ENCODE assay signal across 2 cellular contexts in the genomic region with DNA sequence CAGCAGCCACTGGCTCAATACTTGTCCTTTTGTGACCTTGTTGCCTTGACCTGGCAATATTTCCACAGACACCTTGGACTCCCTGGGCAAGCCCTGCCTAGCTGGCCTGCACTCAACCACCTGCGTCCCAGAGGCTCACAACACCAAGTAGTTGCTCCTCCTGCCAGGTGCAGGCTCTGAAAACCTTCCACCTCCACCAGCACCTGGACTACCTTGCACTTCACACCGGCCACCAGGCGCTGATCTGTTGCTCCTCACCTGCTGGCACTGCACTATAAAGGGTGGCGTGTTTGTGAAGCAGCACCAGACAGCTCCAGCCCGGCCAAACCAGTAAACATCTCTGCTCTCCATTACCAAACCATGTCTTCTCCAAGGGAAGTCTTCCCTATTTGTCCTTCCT.
TF ChIP-seq lines count a peak whose summit lies in the region.

No MANE protein-coding gene starts in this region.

TF ChIP-seq in GM23338, 12 proteins besides CTCF, POLR2A, EP300 and RAD21:
- TF ChIP-seq, protein P1, sequence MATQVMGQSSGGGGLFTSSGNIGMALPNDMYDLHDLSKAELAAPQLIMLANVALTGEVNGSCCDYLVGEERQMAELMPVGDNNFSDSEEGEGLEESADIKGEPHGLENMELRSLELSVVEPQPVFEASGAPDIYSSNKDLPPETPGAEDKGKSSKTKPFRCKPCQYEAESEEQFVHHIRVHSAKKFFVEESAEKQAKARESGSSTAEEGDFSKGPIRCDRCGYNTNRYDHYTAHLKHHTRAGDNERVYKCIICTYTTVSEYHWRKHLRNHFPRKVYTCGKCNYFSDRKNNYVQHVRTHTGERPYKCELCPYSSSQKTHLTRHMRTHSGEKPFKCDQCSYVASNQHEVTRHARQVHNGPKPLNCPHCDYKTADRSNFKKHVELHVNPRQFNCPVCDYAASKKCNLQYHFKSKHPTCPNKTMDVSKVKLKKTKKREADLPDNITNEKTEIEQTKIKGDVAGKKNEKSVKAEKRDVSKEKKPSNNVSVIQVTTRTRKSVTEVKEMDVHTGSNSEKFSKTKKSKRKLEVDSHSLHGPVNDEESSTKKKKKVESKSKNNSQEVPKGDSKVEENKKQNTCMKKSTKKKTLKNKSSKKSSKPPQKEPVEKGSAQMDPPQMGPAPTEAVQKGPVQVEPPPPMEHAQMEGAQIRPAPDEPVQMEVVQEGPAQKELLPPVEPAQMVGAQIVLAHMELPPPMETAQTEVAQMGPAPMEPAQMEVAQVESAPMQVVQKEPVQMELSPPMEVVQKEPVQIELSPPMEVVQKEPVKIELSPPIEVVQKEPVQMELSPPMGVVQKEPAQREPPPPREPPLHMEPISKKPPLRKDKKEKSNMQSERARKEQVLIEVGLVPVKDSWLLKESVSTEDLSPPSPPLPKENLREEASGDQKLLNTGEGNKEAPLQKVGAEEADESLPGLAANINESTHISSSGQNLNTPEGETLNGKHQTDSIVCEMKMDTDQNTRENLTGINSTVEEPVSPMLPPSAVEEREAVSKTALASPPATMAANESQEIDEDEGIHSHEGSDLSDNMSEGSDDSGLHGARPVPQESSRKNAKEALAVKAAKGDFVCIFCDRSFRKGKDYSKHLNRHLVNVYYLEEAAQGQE (IDR thresholded peaks at IDR 0.05; ENCODE audit: unreplicated experiment): no peak
- TF ChIP-seq JUNB (IDR thresholded peaks at IDR 0.05; ENCODE audit: unreplicated experiment): no peak
- no peak for TF ChIP-seq ZNF331 (CRISPR knock-in tag; IDR thresholded peaks at IDR 0.05; ENCODE audit: low read depth)
- no peak for TF ChIP-seq ETS1 (IDR thresholded peaks at IDR 0.05)
- no peak for TF ChIP-seq EZH2phosphoT487 (IDR thresholded peaks at IDR 0.05; ENCODE audit: unreplicated experiment)
- TF ChIP-seq POLR2AphosphoS5 (IDR thresholded peaks at IDR 0.05; ENCODE audit: low read depth): no peak

TF ChIP-seq in SK-N-SH, 30 proteins besides CTCF, POLR2A, EP300 and RAD21:
- TF ChIP-seq SIN3A (IDR thresholded peaks at IDR 0.05; ENCODE audit: borderline replicate concordance, low read depth, low read length): no peak
- no peak for TF ChIP-seq CHD2 (IDR thresholded peaks at IDR 0.05; ENCODE audit: low read length, partially characterized antibody)
- no peak for TF ChIP-seq MEF2A (IDR thresholded peaks at IDR 0.05; ENCODE audit: borderline replicate concordance, low read depth)
- TF ChIP-seq, protein P1 (IDR thresholded peaks at IDR 0.05; ENCODE audit: low read depth, low read length): no peak
- TF ChIP-seq, protein P2, sequence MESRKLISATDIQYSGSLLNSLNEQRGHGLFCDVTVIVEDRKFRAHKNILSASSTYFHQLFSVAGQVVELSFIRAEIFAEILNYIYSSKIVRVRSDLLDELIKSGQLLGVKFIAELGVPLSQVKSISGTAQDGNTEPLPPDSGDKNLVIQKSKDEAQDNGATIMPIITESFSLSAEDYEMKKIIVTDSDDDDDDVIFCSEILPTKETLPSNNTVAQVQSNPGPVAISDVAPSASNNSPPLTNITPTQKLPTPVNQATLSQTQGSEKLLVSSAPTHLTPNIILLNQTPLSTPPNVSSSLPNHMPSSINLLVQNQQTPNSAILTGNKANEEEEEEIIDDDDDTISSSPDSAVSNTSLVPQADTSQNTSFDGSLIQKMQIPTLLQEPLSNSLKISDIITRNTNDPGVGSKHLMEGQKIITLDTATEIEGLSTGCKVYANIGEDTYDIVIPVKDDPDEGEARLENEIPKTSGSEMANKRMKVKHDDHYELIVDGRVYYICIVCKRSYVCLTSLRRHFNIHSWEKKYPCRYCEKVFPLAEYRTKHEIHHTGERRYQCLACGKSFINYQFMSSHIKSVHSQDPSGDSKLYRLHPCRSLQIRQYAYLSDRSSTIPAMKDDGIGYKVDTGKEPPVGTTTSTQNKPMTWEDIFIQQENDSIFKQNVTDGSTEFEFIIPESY (IDR thresholded peaks at IDR 0.05; ENCODE audit: borderline replicate concordance, low read depth): no peak
- TF ChIP-seq, protein P3, sequence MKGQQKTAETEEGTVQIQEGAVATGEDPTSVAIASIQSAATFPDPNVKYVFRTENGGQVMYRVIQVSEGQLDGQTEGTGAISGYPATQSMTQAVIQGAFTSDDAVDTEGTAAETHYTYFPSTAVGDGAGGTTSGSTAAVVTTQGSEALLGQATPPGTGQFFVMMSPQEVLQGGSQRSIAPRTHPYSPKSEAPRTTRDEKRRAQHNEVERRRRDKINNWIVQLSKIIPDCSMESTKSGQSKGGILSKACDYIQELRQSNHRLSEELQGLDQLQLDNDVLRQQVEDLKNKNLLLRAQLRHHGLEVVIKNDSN (IDR thresholded peaks at IDR 0.05; ENCODE audit: borderline replicate concordance, low read depth): no peak
- TF ChIP-seq SMC3 (IDR thresholded peaks at IDR 0.05; ENCODE audit: low read depth, low read length): no peak
- TF ChIP-seq IRF3 (IDR thresholded peaks at IDR 0.05; ENCODE audit: low read depth, low read length): no peak
- no peak for TF ChIP-seq TAF1 (IDR thresholded peaks at IDR 0.05; ENCODE audit: borderline replicate concordance, low read depth, low read length)
- no peak for TF ChIP-seq FOXM1 (IDR thresholded peaks at IDR 0.05; ENCODE audit: low read depth)
- TF ChIP-seq ELF1 (IDR thresholded peaks at IDR 0.05): no peak
- no peak for TF ChIP-seq GATA2 (CRISPR knock-in tag; IDR thresholded peaks at IDR 0.05)
- TF ChIP-seq MAX (IDR thresholded peaks at IDR 0.05; ENCODE audit: low read depth): no peak
- no peak for TF ChIP-seq YY1 (IDR thresholded peaks at IDR 0.05; ENCODE audit: low read depth)
- no peak for TF ChIP-seq NFIC (IDR thresholded peaks at IDR 0.05; ENCODE audit: borderline replicate concordance)
- TF ChIP-seq, protein P4, sequence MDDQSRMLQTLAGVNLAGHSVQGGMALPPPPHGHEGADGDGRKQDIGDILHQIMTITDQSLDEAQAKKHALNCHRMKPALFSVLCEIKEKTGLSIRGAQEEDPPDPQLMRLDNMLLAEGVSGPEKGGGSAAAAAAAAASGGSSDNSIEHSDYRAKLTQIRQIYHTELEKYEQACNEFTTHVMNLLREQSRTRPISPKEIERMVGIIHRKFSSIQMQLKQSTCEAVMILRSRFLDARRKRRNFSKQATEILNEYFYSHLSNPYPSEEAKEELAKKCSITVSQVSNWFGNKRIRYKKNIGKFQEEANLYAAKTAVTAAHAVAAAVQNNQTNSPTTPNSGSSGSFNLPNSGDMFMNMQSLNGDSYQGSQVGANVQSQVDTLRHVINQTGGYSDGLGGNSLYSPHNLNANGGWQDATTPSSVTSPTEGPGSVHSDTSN (IDR thresholded peaks at IDR 0.05): no peak
- no peak for TF ChIP-seq TCF12 (IDR thresholded peaks at IDR 0.05)
- no peak for TF ChIP-seq POLR2AphosphoS5 (IDR thresholded peaks at IDR 0.05; ENCODE audit: low read depth, low read length)
- TF ChIP-seq NRF1 (IDR thresholded peaks at IDR 0.05; ENCODE audit: low read depth, low read length): no peak
